In the genomic region with DNA sequence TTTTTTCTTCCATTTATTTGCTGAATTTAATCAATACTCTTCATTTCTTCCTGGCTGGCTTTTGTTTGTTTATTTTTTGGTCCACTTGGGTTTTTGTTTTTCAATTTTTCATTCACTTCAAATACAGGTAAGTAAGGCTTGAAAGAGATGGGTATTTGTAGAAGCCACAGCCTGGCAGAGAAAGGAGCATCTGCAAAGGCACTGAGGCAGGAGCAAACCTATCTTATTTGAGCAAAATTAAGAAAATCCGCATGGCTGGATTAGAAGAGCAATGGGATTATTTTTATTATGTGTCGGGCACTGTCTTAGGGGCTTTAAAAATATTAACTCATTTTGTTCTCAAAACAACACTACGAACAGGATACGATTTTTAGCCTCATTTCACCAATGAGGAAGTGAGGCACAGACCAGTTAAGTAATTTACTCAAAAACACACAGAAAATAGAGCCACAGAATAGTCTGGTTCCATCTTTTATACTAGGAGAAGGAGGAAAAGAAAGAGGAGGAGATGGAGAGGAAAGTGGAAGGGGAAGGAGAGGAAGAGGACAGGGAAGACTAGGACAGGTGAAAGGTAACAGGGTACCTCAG, we compare ENCODE assay signal across 9 cellular contexts. TPM values are rescaled to one million over a fixed set of nuclear protein-coding genes. Genes with fewer than 3 reads are reported as not detected.
DNase-seq lines count a peak whose midpoint lies in the region; ATAC-seq and TF ChIP-seq lines count a peak whose summit lies in the region.
"Had no signal": no experiment of that assay in that cellular context is flagged by ENCODE, and none has a peak within 500 bp of the region (broad histone marks: within the 10 kb centered on the region; RNA-seq: fewer than 3 reads in every experiment).

No MANE protein-coding gene starts in this region.

- H3K27ac ChIP-seq in SJSA1 (peak overlapping the region; percentile 62), upper lobe of right lung (peak overlapping the region; percentile 4)

- peak overlapping the region; percentile 81 for H3K27ac Mint-ChIP-seq in activated naive CD4-positive, alpha-beta T cell treated with anti-CD3 and anti-CD28 coated beads, Interleukin-2, amount 10 ng/mL, durations not matched to agents 7 days and 5 days
- H3K27ac Mint-ChIP-seq in dendritic cell treated with granulocyte-macrophage colony-stimulating factor and Interleukin-4, amounts not matched to agents 40 ng/mL and 50 ng/mL, for 4 days: peak overlapping the region; percentile 81

- no peak for DNase-seq in activated naive CD4-positive, alpha-beta T cell treated with anti-CD3 and anti-CD28 coated beads, Interleukin-2, amount 10 ng/mL, durations not matched to agents 7 days and 5 days
- DNase-seq in activated naive CD4-positive, alpha-beta T cell (lab: John Stamatoyannopoulos, UW): no peak
- no peak for DNase-seq in SJSA1 (ENCODE audit: low read depth in 1 of 2, low spot score in 2 of 2)
- DNase-seq in upper lobe of right lung: no peak
- DNase-seq in NCI-H82 treated with DMSO at 0.1 percent for 48 hours (lab: John Stamatoyannopoulos, UW; ENCODE audit: unreplicated experiment): no peak
- DNase-seq in activated CD4-positive, CD25-positive, alpha-beta regulatory T cell (lab: John Stamatoyannopoulos, UW): no peak
- DNase-seq in SW 1271 (lab: John Stamatoyannopoulos, UW): no peak

- H3K9me3 Mint-ChIP-seq in activated naive CD4-positive, alpha-beta T cell treated with anti-CD3 and anti-CD28 coated beads, Interleukin-2, amount 10 ng/mL, durations not matched to agents 7 days and 5 days: no peaks in the 10 kb centered on the region
- no peaks in the 10 kb centered on the region for H3K9me3 Mint-ChIP-seq in dendritic cell treated with granulocyte-macrophage colony-stimulating factor and Interleukin-4, amounts not matched to agents 40 ng/mL and 50 ng/mL, for 4 days
- H3K9me3 Mint-ChIP-seq: neural crest cell had no signal

- H3K36me3 ChIP-seq in SJSA1 (no peaks in the 10 kb centered on the region), upper lobe of right lung (no peaks in the 10 kb centered on the region)

- no peak for TF ChIP-seq CTCF in upper lobe of right lung (IDR thresholded peaks at IDR 0.05)

- CTCF ChIA-PET in activated naive CD4-positive, alpha-beta T cell treated with anti-CD3 and anti-CD28 coated beads, Interleukin-2, amount 10 ng/mL, durations not matched to agents 7 days and 5 days (lab: Charles Lee): interaction anchor here (2.1 kb wide), 1 partner anchor 32 kb away, joined by 17 read pairs; no protein-coding TSS in a partner anchor

- H3K9me3 ChIP-seq in SJSA1 (replicated peaks) (no peaks in the 10 kb centered on the region), upper lobe of right lung (no peaks in the 10 kb centered on the region)

- H3K4me1 ChIP-seq in SJSA1 (replicated peaks) (peaks cover 54% of the 10 kb centered on the region), upper lobe of right lung (peaks cover 20% of the 10 kb centered on the region)

- intact Hi-C loops in dendritic cell treated with granulocyte-macrophage colony-stimulating factor and Interleukin-4, amounts not matched to agents 40 ng/mL and 50 ng/mL, for 4 days (cut with micrococcal nuclease): no loop called here
- intact Hi-C loops in upper lobe of right lung (cut with DNase I): no loop called here

- H3K4me3 Mint-ChIP-seq in activated naive CD4-positive, alpha-beta T cell treated with anti-CD3 and anti-CD28 coated beads, Interleukin-2, amount 10 ng/mL, durations not matched to agents 7 days and 5 days: peak overlapping the region; percentile 11
- H3K4me3 Mint-ChIP-seq in dendritic cell treated with granulocyte-macrophage colony-stimulating factor and Interleukin-4, amounts not matched to agents 40 ng/mL and 50 ng/mL, for 4 days: peak overlapping the region; percentile 48
- H3K4me3 Mint-ChIP-seq: neural crest cell had no signal

- peaks cover 4% of the 10 kb centered on the region for H3K27me3 Mint-ChIP-seq in activated naive CD4-positive, alpha-beta T cell treated with anti-CD3 and anti-CD28 coated beads, Interleukin-2, amount 10 ng/mL, durations not matched to agents 7 days and 5 days
- H3K27me3 Mint-ChIP-seq in dendritic cell treated with granulocyte-macrophage colony-stimulating factor and Interleukin-4, amounts not matched to agents 40 ng/mL and 50 ng/mL, for 4 days: no peaks in the 10 kb centered on the region

- H3K4me3 ChIP-seq in SJSA1 (no peak overlapping the region), upper lobe of right lung (no peak overlapping the region)

- no peak for ATAC-seq in upper lobe of right lung

- H3K27me3 ChIP-seq in SJSA1 (replicated peaks) (no peaks in the 10 kb centered on the region), upper lobe of right lung (no peaks in the 10 kb centered on the region)

- peaks cover 71% of the 10 kb centered on the region for H3K4me1 Mint-ChIP-seq in activated naive CD4-positive, alpha-beta T cell treated with anti-CD3 and anti-CD28 coated beads, Interleukin-2, amount 10 ng/mL, durations not matched to agents 7 days and 5 days
- peaks cover 83% of the 10 kb centered on the region for H3K4me1 Mint-ChIP-seq in dendritic cell treated with granulocyte-macrophage colony-stimulating factor and Interleukin-4, amounts not matched to agents 40 ng/mL and 50 ng/mL, for 4 days (ENCODE audit: low read depth)

- peaks cover 4% of the 10 kb centered on the region for H3K36me3 Mint-ChIP-seq in activated naive CD4-positive, alpha-beta T cell treated with anti-CD3 and anti-CD28 coated beads, Interleukin-2, amount 10 ng/mL, durations not matched to agents 7 days and 5 days
- no peaks in the 10 kb centered on the region for H3K36me3 Mint-ChIP-seq in dendritic cell treated with granulocyte-macrophage colony-stimulating factor and Interleukin-4, amounts not matched to agents 40 ng/mL and 50 ng/mL, for 4 days (ENCODE audit: low read depth)

RNA-seq across cellular contexts. Expression of a gene that starts 35.1 kb away (rescaled TPM):
- total RNA-seq in SJSA1 (2014; rRNA removed; shearing (Covaris generic)): 58.4 and 74.8 TPM in 2 replicates
- 60.4 TPM for total RNA-seq in upper lobe of right lung
